24 cellular contexts compared by ENCODE assay signal in the genomic region with DNA sequence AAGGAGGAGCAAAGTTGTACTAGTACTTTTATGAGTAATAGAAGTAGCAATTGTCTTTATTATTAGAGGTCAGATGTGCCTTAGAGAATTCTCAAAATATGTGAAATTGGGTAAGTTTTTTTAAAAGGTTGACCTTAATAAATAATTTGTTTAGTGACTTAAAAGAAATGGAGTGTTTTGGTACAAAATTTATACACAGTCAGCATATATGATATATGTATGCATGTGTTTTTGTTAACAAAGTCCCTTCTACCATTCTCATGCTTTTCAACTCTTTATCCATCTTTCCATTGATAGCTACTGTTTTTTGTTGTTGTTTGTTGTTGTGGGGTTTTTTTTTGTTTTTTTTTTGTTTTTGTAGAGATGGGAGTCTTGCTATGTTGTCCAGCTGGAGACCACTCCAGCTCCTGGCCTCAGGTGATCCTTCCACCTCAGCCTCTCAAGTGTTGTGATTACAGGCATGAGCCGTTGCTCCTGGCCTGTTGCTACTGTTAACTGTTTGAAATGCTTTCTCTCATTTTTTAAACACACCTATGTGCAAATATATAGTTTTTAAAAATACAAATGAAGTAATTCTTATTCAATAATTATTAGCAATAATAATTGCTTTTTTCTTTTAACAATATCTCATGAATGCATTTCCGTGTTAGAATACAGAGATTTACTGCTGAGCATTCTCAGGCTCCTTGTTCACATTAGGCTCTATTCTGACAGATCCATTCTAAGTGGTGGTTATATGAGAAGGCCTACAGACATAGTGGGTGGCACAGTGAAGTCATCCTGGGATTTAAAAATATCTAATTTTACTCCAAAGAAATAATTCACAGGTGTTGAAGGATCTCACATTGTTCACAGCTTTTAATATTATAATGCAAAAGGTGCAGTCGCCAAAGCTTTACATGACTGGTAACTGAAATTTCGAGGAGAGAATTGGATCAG. TPM values are rescaled to one million over a fixed set of nuclear protein-coding genes. Genes with fewer than 3 reads are reported as not detected.
DNase-seq lines count a peak whose midpoint lies in the region; ATAC-seq, FAIRE-seq and TF ChIP-seq lines count a peak whose summit lies in the region.
"Had no signal": no experiment of that assay in that cellular context is flagged by ENCODE, and none has a peak within 500 bp of the region (broad histone marks: within the 10 kb centered on the region; RNA-seq: fewer than 3 reads in every experiment).

No MANE protein-coding gene starts in this region.

- H3K27ac Mint-ChIP-seq in MCF 10A (ENCODE audit: low read depth, unreplicated experiment) = peak overlapping the region; percentile 3
- no peak overlapping the region for H3K27ac Mint-ChIP-seq in immature natural killer cell
- H3K27ac Mint-ChIP-seq: CD4-positive, alpha-beta T cell had no signal

- H2BK20ac ChIP-seq in H1 (ENCODE audit: low read length) = no peak overlapping the region

- no peak overlapping the region for H3K23ac ChIP-seq in H1 (ENCODE audit: insufficient read length)

- no peak for DNase-seq in MCF 10A (ENCODE audit: unreplicated experiment)
- DNase-seq in breast epithelium (ENCODE audit: low spot score in 2 of 2) = no peak
- no peak for DNase-seq in SK-N-MC (ENCODE audit: low read depth, low spot score)
- no peak for DNase-seq in H1 (ENCODE audit: low read depth in 1 of 2, low spot score in 2 of 2)
- no peak for DNase-seq in upper lobe of left lung
- DNase-seq in MG63 = no peak
- no peak for DNase-seq in immature natural killer cell
- no peak for DNase-seq in dedifferentiated amniotic fluid mesenchymal stem cell (ENCODE audit: extremely low spot score)
- DNase-seq: CD4-positive, alpha-beta T cell; COR-L47; DMS53; Kasumi-1; NCI-H1105 treated with DMSO at 0.1 percent for 48 hours; NCI-H146; NCI-H1930; NCI-H446 treated with DMSO at 0.1 percent for 48 hours; NCI-H526; PC-9; SJCRH30 had no signal

- no peak overlapping the region for H4K91ac ChIP-seq in H1 (replicated peaks; ENCODE audit: insufficient read length, low read length)

- H3K9me3 Mint-ChIP-seq in MCF 10A (ENCODE audit: unreplicated experiment) (no peaks in the 10 kb centered on the region), immature natural killer cell (no peaks in the 10 kb centered on the region)
- H3K9me3 Mint-ChIP-seq: CD4-positive, alpha-beta T cell had no signal

- no peak for ATAC-seq in upper lobe of left lung (ENCODE audit: low FRiP score in 2 of 2)
- ATAC-seq: Right ventricle myocardium inferior had no signal

- CTCF ChIA-PET in MCF 10A (lab: Yijun Ruan, JAX) (interaction anchor here (0.6 to 1.7 kb wide), 2 partner anchors 10 to 1358 kb away, joined by 3 to 6 read pairs; partner anchors contain the start of gene NAA30), H1 (lab: Charles Lee; ENCODE audit: partially characterized antibody) (interaction anchor here (0.7 kb wide), 1 partner anchor 86 kb away, joined by 3 read pairs; no protein-coding TSS in a partner anchor)

- H4K20me1 ChIP-seq in H1 (replicated peaks in 1 of 2; ENCODE audit: control insufficient read depth in 1 of 2, insufficient read depth in 2 of 2, low read length in 2 of 2) = peaks cover 0 to 4% of the 10 kb centered on the region in 2 experiments

- peaks cover 0 to 20% of the 10 kb centered on the region in 2 experiments; a peak in 2 of 4 replicates for H3K79me2 ChIP-seq in H1 (ENCODE audit: control insufficient read depth in 1 of 2, insufficient read depth in 2 of 2, low read length in 2 of 2)

- no peaks in the 10 kb centered on the region for H3K23me2 ChIP-seq in H1 (ENCODE audit: low read depth, low read length)

- H2BK15ac ChIP-seq in H1 (ENCODE audit: low read length) = no peak overlapping the region

- H3K4ac ChIP-seq in H1 (replicated peaks; ENCODE audit: insufficient read length, low read depth, low read length) = no peak overlapping the region

- H3K27me3 Mint-ChIP-seq in MCF 10A (ENCODE audit: insufficient read depth, unreplicated experiment) = no peaks in the 10 kb centered on the region
- H3K27me3 Mint-ChIP-seq in immature natural killer cell (ENCODE audit: low read depth in 3 of 3) = peaks cover 0 to 2% (median 0%) of the 10 kb centered on the region in 3 donors
- H3K27me3 Mint-ChIP-seq: CD4-positive, alpha-beta T cell had no signal

- H3K14ac ChIP-seq in H1 (ENCODE audit: insufficient read length) = no peak overlapping the region

- POLR2A ChIA-PET in MCF 10A (lab: Yijun Ruan, JAX) (interaction anchor here (0.7 to 1.8 kb wide), 5 partner anchors 10 to 783 kb away, joined by 3 to 24 read pairs (median 5); partner anchors contain the start of gene NAA30), H1 (lab: Charles Lee; ENCODE audit: partially characterized antibody) (interaction anchor here (1.1 kb wide), 1 partner anchor 11 kb away, joined by 3 read pairs; the partner anchor contains the start of gene NAA30)

- H2AK5ac ChIP-seq in H1 (ENCODE audit: low read depth, low read length) = no peak overlapping the region

- TF ChIP-seq EP300 in H1 (IDR thresholded peaks at IDR 0.05; ENCODE audit: borderline replicate concordance in 1 of 2, low read depth in 2 of 2, low read length in 2 of 2) (no peak), upper lobe of left lung (IDR thresholded peaks at IDR 0.05) (no peak)

- no peaks in the 10 kb centered on the region for H3K36me3 ChIP-seq in breast epithelium
- peaks cover 61% of the 10 kb centered on the region for H3K36me3 ChIP-seq in SK-N-MC (ENCODE audit: insufficient read depth, low read length)
- peaks cover 2 to 34% (median 10%) of the 10 kb centered on the region in 4 experiments; a peak in 6 of 8 replicates for H3K36me3 ChIP-seq in H1 (ENCODE audit: control insufficient read depth in 2 of 4, insufficient read depth in 4 of 4, low read length in 3 of 4)
- H3K36me3 ChIP-seq in upper lobe of left lung = peaks cover 0 to 40% (median 0%) of the 10 kb centered on the region in 4 donors
- no peaks in the 10 kb centered on the region; the same call in 1 of the 2 replicates for H3K36me3 ChIP-seq in MG63

- H3K56ac ChIP-seq in H1 (replicated peaks; ENCODE audit: insufficient read length, low read depth, low read length) = no peak overlapping the region

- no peak overlapping the region for H4K8ac ChIP-seq in H1 (ENCODE audit: extremely low read depth, insufficient read depth, low read length)

- no peak for FAIRE-seq in H1 (lab: Jason Lieb, UNC)
- FAIRE-seq: GM18507 had no signal

- TF ChIP-seq POLR2A in breast epithelium (IDR thresholded peaks at IDR 0.05) (no peak), H1 (IDR thresholded peaks at IDR 0.05; ENCODE audit: control extremely low read depth in 1 of 2, low read depth in 2 of 2, low read length in 2 of 2) (no peak), upper lobe of left lung (IDR thresholded peaks at IDR 0.05) (no peak)

- no peak overlapping the region for H3K4me3 Mint-ChIP-seq in MCF 10A (ENCODE audit: unreplicated experiment)
- H3K4me3 Mint-ChIP-seq in immature natural killer cell = no peak overlapping the region
- H3K4me3 Mint-ChIP-seq: CD4-positive, alpha-beta T cell had no signal

- WGBS in H1 (ENCODE audit: extremely low coverage in 1 of 2, insufficient coverage in 1 of 2, insufficient read length in 1 of 2, insufficient replicate concordance in 2 of 2, low coverage in 1 of 2, low lambda C conversion rate in 2 of 2, missing lambda C conversion rate in 1 of 2), 2 experiments = 90% methylated on average over 4 of the region's 4 CpGs; no CpG with 5 or more reads in 1 of the 2 experiments
- WGBS in upper lobe of left lung, 2 donors = 90 to 96% methylated on average over 4 of the region's 4 CpGs

- H3K4me1 ChIP-seq in breast epithelium (no peaks in the 10 kb centered on the region), H1 (replicated peaks in 1 of 4; ENCODE audit: control insufficient read depth in 3 of 4, insufficient read depth in 4 of 4, low read length in 3 of 4) (no peaks in the 10 kb centered on the region), upper lobe of left lung (peaks cover 5 to 18% (median 8%) of the 10 kb centered on the region in 4 donors)
- H3K4me1 ChIP-seq: SJCRH30 had no signal

- H3K4me3 ChIP-seq in breast epithelium (no peak overlapping the region), SK-N-MC (no peak overlapping the region), H1 (ENCODE audit: extremely low read depth in 1 of 4, insufficient read depth in 2 of 4, low read depth in 3 of 4, low read length in 4 of 4) (no peak overlapping the region), upper lobe of left lung (no peak overlapping the region), MG63 (no peak overlapping the region)
- H3K4me3 ChIP-seq: HAP-1, PC-9, SJCRH30 had no signal

- no peak overlapping the region for H2AFZ ChIP-seq in H1 (ENCODE audit: low read length)
- H2AFZ ChIP-seq: PC-9 had no signal

- no peak overlapping the region for H2BK120ac ChIP-seq in H1 (replicated peaks; ENCODE audit: low read depth, low read length)

- no TSS peak for BruUV-seq in MCF 10A (replicated peaks; lab: Mats Ljungman, UMichigan)

- H3K27me3 ChIP-seq in breast epithelium = no peaks in the 10 kb centered on the region
- H3K27me3 ChIP-seq in H1 (replicated peaks in 1 of 4; ENCODE audit: control insufficient read depth in 3 of 4, extremely low read depth in 1 of 4, insufficient read depth in 3 of 4, low read length in 3 of 4) = no peaks in the 10 kb centered on the region
- H3K27me3 ChIP-seq in upper lobe of left lung = no peaks in the 10 kb centered on the region
- no peaks in the 10 kb centered on the region for H3K27me3 ChIP-seq in MG63
- H3K27me3 ChIP-seq: SJCRH30 had no signal

- H3K36me3 Mint-ChIP-seq in MCF 10A (ENCODE audit: insufficient read depth, unreplicated experiment) (peaks cover 50% of the 10 kb centered on the region), immature natural killer cell (peaks cover 10 to 30% (median 12%) of the 10 kb centered on the region in 3 donors)

- H3K9me3 ChIP-seq in breast epithelium = no peaks in the 10 kb centered on the region
- no peaks in the 10 kb centered on the region for H3K9me3 ChIP-seq in SK-N-MC (ENCODE audit: low read depth, low read length)
- no peaks in the 10 kb centered on the region for H3K9me3 ChIP-seq in H1 (ENCODE audit: insufficient read depth in 2 of 2, low read depth in 1 of 2, low read length in 1 of 2)
- H3K9me3 ChIP-seq in upper lobe of left lung = no peaks in the 10 kb centered on the region
- no peaks in the 10 kb centered on the region for H3K9me3 ChIP-seq in MG63
- H3K9me3 ChIP-seq: HAP-1, SJCRH30 had no signal

- H3K4me2 ChIP-seq in H1 (ENCODE audit: insufficient read depth in 1 of 2, low read depth in 2 of 2, low read length in 2 of 2) = no peak overlapping the region
- H3K4me2 ChIP-seq: PC-9 had no signal

- peaks cover 2% of the 10 kb centered on the region; the same call in 1 of the 2 replicates for H3K79me1 ChIP-seq in H1 (ENCODE audit: low read depth, low read length)

- no peak overlapping the region for H3K9ac ChIP-seq in SK-N-MC (ENCODE audit: insufficient read length)
- no peak overlapping the region for H3K9ac ChIP-seq in H1 (replicated peaks in 1 of 4; ENCODE audit: extremely low read depth in 1 of 4, low read depth in 3 of 4, low read length in 3 of 4)

- TF ChIP-seq CTCF in MCF 10A (IDR thresholded peaks at IDR 0.05; ENCODE audit: unreplicated experiment) = no peak
- TF ChIP-seq CTCF in breast epithelium (IDR thresholded peaks at IDR 0.05) = no peak
- no peak for TF ChIP-seq CTCF in H1 (IDR thresholded peaks at IDR 0.05; ENCODE audit: control extremely low read depth in 1 of 3, insufficient read depth in 1 of 3, low read depth in 1 of 3, low read length in 3 of 3)
- TF ChIP-seq CTCF in upper lobe of left lung (IDR thresholded peaks at IDR 0.05) = no peak

- no peak for TF ChIP-seq RAD21 in H1 (IDR thresholded peaks at IDR 0.05 in 1 of 2, conservative IDR thresholded peaks at IDR 0.05 in 1 of 2; ENCODE audit: low read depth in 2 of 2, low read length in 2 of 2)

- no peak overlapping the region for H3K18ac ChIP-seq in H1 (ENCODE audit: extremely low read depth, low read length)

- intact Hi-C loops in MCF 10A (cut with micrococcal nuclease) (no loop called here), breast epithelium (cut with DNase I; ENCODE audit: low total_unique reads) (no loop called here)

- no peak overlapping the region for H3K27ac ChIP-seq in breast epithelium
- H3K27ac ChIP-seq in SK-N-MC = peak overlapping the region; percentile 38; the same call in 1 of the 2 replicates
- H3K27ac ChIP-seq in H1 (ENCODE audit: low read depth, low read length) = no peak overlapping the region
- no peak overlapping the region for H3K27ac ChIP-seq in upper lobe of left lung
- H3K27ac ChIP-seq: 22Rv1, HL-60, PC-9, SJCRH30 had no signal

- H2BK12ac ChIP-seq in H1 (ENCODE audit: low read depth, low read length) = no peak overlapping the region

- H2BK5ac ChIP-seq in H1 (ENCODE audit: low read depth, low read length) = no peak overlapping the region

- H3K4me1 Mint-ChIP-seq in MCF 10A (ENCODE audit: insufficient read depth, unreplicated experiment) (peaks cover 6% of the 10 kb centered on the region), immature natural killer cell (peaks cover 31 to 61% of the 10 kb centered on the region in 2 donors)

- no peak overlapping the region for H4K5ac ChIP-seq in H1 (ENCODE audit: insufficient read length, low read depth, low read length)

RNA-seq across cellular contexts. Expression of gene NAA30, which starts 10.4 kb away (rescaled TPM):
- total RNA-seq in MCF 10A (2022) (21.1 and 25.3 TPM in 2 replicates), breast epithelium (10 to 100 TPM; 15.1 to 24.1 (median 17.3) TPM), upper lobe of left lung (10 to 100 TPM in 4 of 6 donors, 1 to 10 TPM in 2; 3.0 to 23.9 (median 10.0) TPM)
- total RNA-seq in H1 (2021; fragmentation: NEBNext Ultra II Directional; extraction: Animal tissue kit (Norgen Biotek cat#: 25700)) = 20.3 and 21.9 TPM in 2 replicates
- polyA plus RNA-seq in H1 (2011; rRNA removed) (2.8 and 4.2 TPM in 2 replicates), immature natural killer cell (10 to 100 TPM in 2 of 3 donors, 1 to 10 TPM in 1; 7.0 to 12.4 (median 11.1) TPM)
- polyA plus RNA-seq in H1 (2011; cell fraction: cytosol; rRNA removed) = 5.0 TPM
- polyA plus RNA-seq in H1 (2011; cell fraction: nucleus; rRNA removed) = 2.4 TPM
- 4.5 to 14.2 TPM (median 8.6 TPM) in 4 replicates for polyA plus RNA-seq in H1 (2012, experiment 1 of 2)
- polyA plus RNA-seq in H1 (2012, experiment 2 of 2) = 1.9 TPM
- 11.5 TPM for polyA plus RNA-seq in H1 (2013, experiment 1 of 2)
- 12.0 TPM for polyA plus RNA-seq in H1 (2013, experiment 2 of 2)
- 19.2 and 22.7 TPM in 2 replicates for polyA minus RNA-seq in H1 (2011; rRNA and poly(A)+ RNA removed)
- polyA minus RNA-seq in H1 (2011; cell fraction: cytosol; rRNA and poly(A)+ RNA removed) = 10.1 TPM
- 15.7 TPM for polyA minus RNA-seq in H1 (2011; cell fraction: nucleus; rRNA and poly(A)+ RNA removed)
- 6.4 and 18.1 TPM in 2 replicates for total RNA-seq in MG63 (2014; rRNA removed; shearing (Covaris generic); ENCODE audit: low replicate concordance)
